24 cellular contexts compared by ENCODE assay signal in the genomic region with DNA sequence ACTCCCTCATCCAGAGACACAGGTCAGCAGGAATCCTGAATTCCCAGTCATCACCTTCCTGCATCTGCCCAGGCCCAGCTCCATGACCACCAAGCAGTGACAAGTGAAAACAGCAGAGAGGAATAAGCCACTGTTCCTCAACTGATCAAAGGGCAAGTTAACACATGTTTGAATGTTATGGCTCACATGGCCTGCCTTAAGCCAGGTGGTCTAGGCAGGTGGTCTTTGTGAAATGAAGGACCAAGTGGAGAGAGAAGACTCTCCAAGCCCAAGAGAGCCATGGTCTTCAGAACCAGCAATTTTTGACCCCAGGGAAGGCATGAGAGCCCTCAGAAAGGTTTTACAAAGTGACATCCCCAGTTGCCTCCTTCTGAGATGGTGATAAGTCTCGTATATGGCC.
"Had no signal": no experiment of that assay in that cellular context is flagged by ENCODE, and none has a peak within 500 bp of the region (broad histone marks: within the 10 kb centered on the region; RNA-seq: fewer than 3 reads in every experiment).

No MANE protein-coding gene starts in this region.

- H3K27me3 Mint-ChIP-seq: activated CD4-positive, alpha-beta memory T cell treated with anti-CD3 and anti-CD28 coated beads, Interleukin-2, amount 10 ng/mL, durations not matched to agents 7 days and 5 days; activated naive CD8-positive, alpha-beta T cell treated with anti-CD3 and anti-CD28 coated beads for 36 hours; natural killer cell treated with Interleukin-12 subunit alpha and Interleukin-12 subunit beta and Interleukin-15 and Interleukin-18, amount 100 ng/mL, for 72 hours had no signal

- H3K4me3 Mint-ChIP-seq: activated CD4-positive, alpha-beta memory T cell treated with anti-CD3 and anti-CD28 coated beads, Interleukin-2, amount 10 ng/mL, durations not matched to agents 7 days and 5 days; activated CD8-positive, alpha-beta memory T cell treated with anti-CD3 and anti-CD28 coated beads, Interleukin-2, amount 10 ng/mL, durations not matched to agents 7 days and 5 days; activated naive CD8-positive, alpha-beta T cell treated with anti-CD3 and anti-CD28 coated beads for 36 hours; mesothelial cell of epicardium; natural killer cell treated with Interleukin-12 subunit alpha and Interleukin-12 subunit beta and Interleukin-15 and Interleukin-18, amount 100 ng/mL, for 72 hours; stimulated activated effector memory CD8-positive, alpha-beta T cell treated with anti-CD3 and anti-CD28 coated beads, Interleukin-12 subunit alpha, Interleukin-12 subunit beta, amount 100 ng/mL, for 72 hours had no signal

- H3K9me3 ChIP-seq: colonic mucosa, gastrocnemius medialis, neutrophil, thyroid gland had no signal

- H3K4me1 ChIP-seq: colonic mucosa, gastrocnemius medialis, parathyroid adenoma, thyroid gland had no signal

- DNase-seq: activated CD4-positive, alpha-beta memory T cell treated with anti-CD3 and anti-CD28 coated beads, Interleukin-2, amount 10 ng/mL, durations not matched to agents 7 days and 5 days; activated CD4-positive, alpha-beta T cell treated with anti-CD3 and anti-CD28 coated beads for 48 hours; activated CD4-positive, CD25-positive, alpha-beta regulatory T cell; activated CD8-positive, alpha-beta memory T cell treated with anti-CD3 and anti-CD28 coated beads, Interleukin-2, amount 10 ng/mL, durations not matched to agents 7 days and 5 days; activated naive CD8-positive, alpha-beta T cell treated with anti-CD3 and anti-CD28 coated beads for 36 hours; amniotic stem cell; colonic mucosa; erythroblast; gastrocnemius medialis; head of caudate nucleus; kidney; stimulated activated CD4-positive, alpha-beta T cell treated with anti-CD3 and anti-CD28 coated beads, Interleukin-4, amount 100 ng/mL, for 24 hours; T1000; thyroid gland had no signal

- H3K27ac Mint-ChIP-seq: activated CD4-positive, alpha-beta memory T cell treated with anti-CD3 and anti-CD28 coated beads, Interleukin-2, amount 10 ng/mL, durations not matched to agents 7 days and 5 days; activated CD8-positive, alpha-beta memory T cell treated with anti-CD3 and anti-CD28 coated beads, Interleukin-2, amount 10 ng/mL, durations not matched to agents 7 days and 5 days; activated naive CD8-positive, alpha-beta T cell treated with anti-CD3 and anti-CD28 coated beads for 36 hours; mesothelial cell of epicardium; natural killer cell treated with Interleukin-12 subunit alpha and Interleukin-12 subunit beta and Interleukin-15 and Interleukin-18, amount 100 ng/mL, for 72 hours; stimulated activated effector memory CD8-positive, alpha-beta T cell treated with anti-CD3 and anti-CD28 coated beads, Interleukin-12 subunit alpha, Interleukin-12 subunit beta, amount 100 ng/mL, for 72 hours had no signal

- H3K9me3 Mint-ChIP-seq: activated CD4-positive, alpha-beta memory T cell treated with anti-CD3 and anti-CD28 coated beads, Interleukin-2, amount 10 ng/mL, durations not matched to agents 7 days and 5 days; activated naive CD8-positive, alpha-beta T cell treated with anti-CD3 and anti-CD28 coated beads for 36 hours; mesothelial cell of epicardium; natural killer cell treated with Interleukin-12 subunit alpha and Interleukin-12 subunit beta and Interleukin-15 and Interleukin-18, amount 100 ng/mL, for 72 hours; stimulated activated effector memory CD8-positive, alpha-beta T cell treated with anti-CD3 and anti-CD28 coated beads, Interleukin-12 subunit alpha, Interleukin-12 subunit beta, amount 100 ng/mL, for 72 hours had no signal

- FAIRE-seq: endometrium, kidney had no signal

- H3K9ac ChIP-seq: parathyroid adenoma had no signal

- H3K79me2 ChIP-seq: parathyroid adenoma had no signal

- H3K4me3 ChIP-seq: cardiac muscle cell, colonic mucosa, gastrocnemius medialis, smooth muscle cell, thyroid gland had no signal

- ATAC-seq: activated CD8-positive, alpha-beta memory T cell treated with anti-CD3 and anti-CD28 coated beads, Interleukin-2, amount 10 ng/mL, durations not matched to agents 7 days and 5 days; gastrocnemius medialis; left lobe of liver; natural killer cell treated with Interleukin-12 subunit alpha and Interleukin-12 subunit beta and Interleukin-15 and Interleukin-18, amount 100 ng/mL, for 72 hours; sciatic nerve; stimulated activated effector memory CD8-positive, alpha-beta T cell treated with anti-CD3 and anti-CD28 coated beads, Interleukin-12 subunit alpha, Interleukin-12 subunit beta, amount 100 ng/mL, for 72 hours had no signal

- H3K27me3 ChIP-seq: cardiac muscle cell, colonic mucosa, gastrocnemius medialis, neutrophil, thyroid gland had no signal

- H2AFZ ChIP-seq: parathyroid adenoma had no signal

- H3K27ac ChIP-seq: cardiac muscle cell, colonic mucosa, gastrocnemius medialis, neutrophil, parathyroid adenoma, thyroid gland had no signal

- H3K36me3 Mint-ChIP-seq: activated CD8-positive, alpha-beta memory T cell treated with anti-CD3 and anti-CD28 coated beads, Interleukin-2, amount 10 ng/mL, durations not matched to agents 7 days and 5 days; activated naive CD8-positive, alpha-beta T cell treated with anti-CD3 and anti-CD28 coated beads for 36 hours; mesothelial cell of epicardium; natural killer cell treated with Interleukin-12 subunit alpha and Interleukin-12 subunit beta and Interleukin-15 and Interleukin-18, amount 100 ng/mL, for 72 hours; stimulated activated effector memory CD8-positive, alpha-beta T cell treated with anti-CD3 and anti-CD28 coated beads, Interleukin-12 subunit alpha, Interleukin-12 subunit beta, amount 100 ng/mL, for 72 hours had no signal

- H3K4me2 ChIP-seq: smooth muscle cell had no signal

- H3K4me1 Mint-ChIP-seq: activated CD4-positive, alpha-beta memory T cell treated with anti-CD3 and anti-CD28 coated beads, Interleukin-2, amount 10 ng/mL, durations not matched to agents 7 days and 5 days; activated CD8-positive, alpha-beta memory T cell treated with anti-CD3 and anti-CD28 coated beads, Interleukin-2, amount 10 ng/mL, durations not matched to agents 7 days and 5 days; activated naive CD8-positive, alpha-beta T cell treated with anti-CD3 and anti-CD28 coated beads for 36 hours; mesothelial cell of epicardium; stimulated activated effector memory CD8-positive, alpha-beta T cell treated with anti-CD3 and anti-CD28 coated beads, Interleukin-12 subunit alpha, Interleukin-12 subunit beta, amount 100 ng/mL, for 72 hours had no signal

- H3K36me3 ChIP-seq: cardiac muscle cell, colonic mucosa, gastrocnemius medialis, neutrophil, thyroid gland had no signal
